ENCODE assay signal across 8 cellular contexts in the genomic region with DNA sequence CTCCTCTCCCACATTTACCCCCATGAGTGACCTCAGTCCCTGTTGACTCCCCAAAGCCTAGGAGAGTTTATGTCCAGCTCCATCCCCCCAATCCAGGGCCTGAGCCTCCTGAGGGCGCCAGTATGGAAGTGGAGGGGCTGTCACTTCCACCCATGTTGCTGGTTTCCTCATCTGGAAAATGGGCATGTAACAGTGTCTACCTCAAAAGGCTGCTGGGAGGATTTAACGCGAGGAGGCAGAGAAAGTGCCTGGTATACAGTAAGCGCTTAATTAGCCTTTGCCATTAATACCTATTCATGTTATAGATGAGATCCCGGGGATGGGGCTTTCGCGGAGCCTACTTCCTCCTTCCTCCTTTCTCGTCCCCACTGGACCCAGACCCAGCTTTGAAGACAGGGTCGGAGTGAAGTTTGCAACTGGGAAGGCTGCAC. TPM values are rescaled to one million over a fixed set of nuclear protein-coding genes. Genes with fewer than 3 reads are reported as not detected.
DNase-seq lines count a peak whose midpoint lies in the region; ATAC-seq, FAIRE-seq and TF ChIP-seq lines count a peak whose summit lies in the region.

No MANE protein-coding gene starts in this region.

- peaks cover 8% of the 10 kb centered on the region; the same call in 1 of the 2 replicates for H3F3A ChIP-seq in PC-9 (ENCODE audit: insufficient read depth, low read depth)

- intact Hi-C loops in PC-9 (cut with micrococcal nuclease; ENCODE audit: unreplicated experiment) (loop anchor here (5.0 kb wide), 1 partner anchor 48 kb away; the partner anchor contains the start of gene RAVER1), esophagus muscularis mucosa (cut with DNase I) (no loop called here)

- H3K4me1 Mint-ChIP-seq in progenitor cell of endocrine pancreas (ENCODE audit: low read depth), result peaks cover 7% of the 10 kb centered on the region

- H3K36me3 ChIP-seq in PC-9 (ENCODE audit: low read depth) (peaks cover 6% of the 10 kb centered on the region; the same call in 1 of the 2 replicates), esophagus muscularis mucosa (peaks cover 10 to 32% (median 26%) of the 10 kb centered on the region in 4 donors)

- DNase-seq in GM18507 (ENCODE audit: extremely low spot score, insufficient read length, low read depth) (no peak), PC-9 (no peak), esophagus muscularis mucosa (ENCODE audit: extremely low spot score) (no peak), progenitor cell of endocrine pancreas (ENCODE audit: low spot score, unreplicated experiment) (no peak), GM13976 (ENCODE audit: low spot score) (no peak), NOMO-1 (lab: John Stamatoyannopoulos, UW; ENCODE audit: unreplicated experiment in 2 of 2) (no peak)

- ATAC-seq in GM21528 (IDR thresholded peaks at IDR 0.05; ENCODE audit: low FRiP score, unreplicated experiment) (no peak), HG03521 (IDR thresholded peaks at IDR 0.05; ENCODE audit: unreplicated experiment) (no peak)

- H3K27me3 ChIP-seq in PC-9 (ENCODE audit: insufficient read depth, low read depth) (no peaks in the 10 kb centered on the region), esophagus muscularis mucosa (no peaks in the 10 kb centered on the region)

- H3K4me3 Mint-ChIP-seq in progenitor cell of endocrine pancreas (ENCODE audit: low read depth), result peak overlapping the region; percentile 91

- peak; percentile 29 for FAIRE-seq in GM18507 (lab: Jason Lieb, UNC)

- POLR2A ChIA-PET in PC-9 (lab: Charles Lee; ENCODE audit: unreplicated experiment), result interaction anchor here (0.7 to 0.8 kb wide), 4 partner anchors 64 to 284 kb away, joined by 5 to 12 read pairs (median 6); partner anchors contain the start of gene ICAM1

- BruUV-seq in PC-9 (replicated peaks; lab: Mats Ljungman, UMichigan), result TSS peak; percentile 76

- H3K27me3 Mint-ChIP-seq in progenitor cell of endocrine pancreas, result no peaks in the 10 kb centered on the region

- no peaks in the 10 kb centered on the region for H4K20me1 ChIP-seq in PC-9 (ENCODE audit: insufficient read depth)

- peak overlapping the region; percentile 98 for H3K27ac Mint-ChIP-seq in progenitor cell of endocrine pancreas

- peaks cover 6% of the 10 kb centered on the region for H3K4me1 ChIP-seq in PC-9 (replicated peaks; ENCODE audit: insufficient read depth)
- H3K4me1 ChIP-seq in esophagus muscularis mucosa, result peaks cover 11 to 30% (median 20%) of the 10 kb centered on the region in 4 donors

- no peaks in the 10 kb centered on the region for H3K9me2 ChIP-seq in PC-9 (ENCODE audit: insufficient read depth)

- H3K4me3 ChIP-seq in PC-9, result peak overlapping the region; percentile 82
- H3K4me3 ChIP-seq in esophagus muscularis mucosa, result peak overlapping the region; percentile 88 to 99 (median 98)

- 0% methylated on average over 9 of the region's 9 CpGs for WGBS in esophagus muscularis mucosa

- no peaks in the 10 kb centered on the region for H3K9me3 Mint-ChIP-seq in progenitor cell of endocrine pancreas (ENCODE audit: low read depth)

- CTCF ChIA-PET in PC-9 (lab: Charles Lee), result interaction anchor here (0.6 to 1.2 kb wide), 4 partner anchors 88 to 271 kb away, joined by 3 to 4 read pairs (median 4); partner anchors contain the start of gene ICAM1

- H3K79me2 ChIP-seq in PC-9 (ENCODE audit: low read depth), result peaks cover 8% of the 10 kb centered on the region

- peaks cover 7% of the 10 kb centered on the region for H3K36me3 Mint-ChIP-seq in progenitor cell of endocrine pancreas (ENCODE audit: insufficient read depth)

- peak overlapping the region; percentile 98 for H2AFZ ChIP-seq in PC-9

- TF ChIP-seq EP300 in esophagus muscularis mucosa (IDR thresholded peaks at IDR 0.05), result no peak

- no peak for TF ChIP-seq POLR2A in esophagus muscularis mucosa (IDR thresholded peaks at IDR 0.05; ENCODE audit: low read depth)

- TF ChIP-seq CTCF in PC-9 (conservative IDR thresholded peaks at IDR 0.05) (no peak), esophagus muscularis mucosa (IDR thresholded peaks at IDR 0.05) (no peak), progenitor cell of endocrine pancreas (IDR thresholded peaks at IDR 0.05; ENCODE audit: unreplicated experiment) (no peak), GM13976 (IDR thresholded peaks at IDR 0.05; ENCODE audit: borderline replicate concordance, control extremely low read depth, extremely low read depth, insufficient read depth, missing control alignments) (no peak)

- in situ Hi-C loops in GM13976 (cut with MboI; ENCODE audit: low sequenced_read_pairs, unreplicated experiment), result loop anchor here (25.0 kb wide), 1 partner anchor 443 kb away; the partner anchor contains the start of gene OLFM2

- peak overlapping the region; percentile 87 for H3K4me2 ChIP-seq in PC-9

- H3K27ac ChIP-seq in PC-9 (no peak overlapping the region), esophagus muscularis mucosa (replicated peaks in 1 of 4) (peak overlapping the region; percentile 84 to 88 (median 86))

- H3K9me3 ChIP-seq in PC-9 (ENCODE audit: insufficient read depth, low read depth), result no peaks in the 10 kb centered on the region
- H3K9me3 ChIP-seq in esophagus muscularis mucosa, result no peaks in the 10 kb centered on the region

RNA-seq across cellular contexts. Expression of gene TYK2, which starts 0.5 kb away (rescaled TPM):
- 94.7 and 102 TPM in 2 replicates for total RNA-seq in PC-9 (2021)
- 10 to 100 TPM; 50.5 to 71.6 (median 65.9) TPM for total RNA-seq in esophagus muscularis mucosa
- total RNA-seq in progenitor cell of endocrine pancreas, result 147 and 148 TPM in 2 replicates

RNA-seq across cellular contexts. Expression of gene CDC37, which starts 23.4 kb away (rescaled TPM):
- total RNA-seq in PC-9 (2021), result 156 and 191 TPM in 2 replicates
- 100 to 1,000 TPM; 131 to 176 (median 160) TPM for total RNA-seq in esophagus muscularis mucosa
- 148 and 149 TPM in 2 replicates for total RNA-seq in progenitor cell of endocrine pancreas

RNA-seq across cellular contexts. Expression of gene PDE4A, which starts 40.4 kb away (rescaled TPM):
- 8.9 and 10.4 TPM in 2 replicates for total RNA-seq in PC-9 (2021)
- total RNA-seq in esophagus muscularis mucosa, result 10 to 100 TPM; 11.6 to 24.5 (median 14.1) TPM
- 0.72 and 0.87 TPM in 2 replicates for total RNA-seq in progenitor cell of endocrine pancreas

RNA-seq across cellular contexts. Expression of gene ICAM3, which starts 40.5 kb away (rescaled TPM):
- total RNA-seq in PC-9 (2021) (14.0 and 22.7 TPM in 2 replicates), esophagus muscularis mucosa (10 to 100 TPM in 1 of 4 donors, 1 to 10 TPM in 3; 2.9 to 10.9 (median 5.2) TPM), progenitor cell of endocrine pancreas (5.1 and 6.3 TPM in 2 replicates)

RNA-seq across cellular contexts. Expression of gene RAVER1, which starts 46.6 kb away (rescaled TPM):
- total RNA-seq in PC-9 (2021) (52.9 and 83.9 TPM in 2 replicates), esophagus muscularis mucosa (10 to 100 TPM; 23.7 to 42.2 (median 30.2) TPM), progenitor cell of endocrine pancreas (50.5 and 53.4 TPM in 2 replicates)
